In genomic region chr3:59422312-59422711, GRCh38 we compare ENCODE assay signal across 18 cellular contexts.
DNase-seq lines count a peak whose midpoint lies in the region; ATAC-seq and TF ChIP-seq lines count a peak whose summit lies in the region.
"Had no signal": no experiment of that assay in that cellular context is flagged by ENCODE, and none has a peak within 500 bp of the region (broad histone marks: within the 10 kb centered on the region; RNA-seq: fewer than 3 reads in every experiment).

No MANE protein-coding gene starts in this region.

- no peaks in the 10 kb centered on the region for H3K27me3 ChIP-seq in right cardiac atrium (ENCODE audit: control insufficient read depth, insufficient read depth)
- H3K27me3 ChIP-seq: thyroid gland had no signal

- H3K4me3 Mint-ChIP-seq in activated CD8-positive, alpha-beta memory T cell treated with anti-CD3 and anti-CD28 coated beads, Interleukin-2, amount 10 ng/mL, durations not matched to agents 7 days and 5 days = no peak overlapping the region
- no peak overlapping the region for H3K4me3 Mint-ChIP-seq in stimulated activated effector memory CD8-positive, alpha-beta T cell treated with anti-CD3 and anti-CD28 coated beads, Interleukin-12 subunit alpha, Interleukin-12 subunit beta, amount 100 ng/mL, for 72 hours
- H3K4me3 Mint-ChIP-seq: mesothelial cell of epicardium had no signal

- WGBS in right cardiac atrium = 76% methylated on average over 4 of the region's 4 CpGs

- H3K27ac ChIP-seq in right cardiac atrium (ENCODE audit: low read length) = no peak overlapping the region
- H3K27ac ChIP-seq: thyroid gland had no signal

- H3K4me1 Mint-ChIP-seq in activated CD8-positive, alpha-beta memory T cell treated with anti-CD3 and anti-CD28 coated beads, Interleukin-2, amount 10 ng/mL, durations not matched to agents 7 days and 5 days = peaks cover 38% of the 10 kb centered on the region
- peaks cover 53% of the 10 kb centered on the region for H3K4me1 Mint-ChIP-seq in stimulated activated effector memory CD8-positive, alpha-beta T cell treated with anti-CD3 and anti-CD28 coated beads, Interleukin-12 subunit alpha, Interleukin-12 subunit beta, amount 100 ng/mL, for 72 hours

- H3K9me3 ChIP-seq in right cardiac atrium (ENCODE audit: control insufficient read depth, low read length) = no peaks in the 10 kb centered on the region
- H3K9me3 ChIP-seq: thyroid gland had no signal

- no peaks in the 10 kb centered on the region for H3K27me3 Mint-ChIP-seq in activated CD8-positive, alpha-beta memory T cell treated with anti-CD3 and anti-CD28 coated beads, Interleukin-2, amount 10 ng/mL, durations not matched to agents 7 days and 5 days

- H3K27ac Mint-ChIP-seq in activated CD8-positive, alpha-beta memory T cell treated with anti-CD3 and anti-CD28 coated beads, Interleukin-2, amount 10 ng/mL, durations not matched to agents 7 days and 5 days = no peak overlapping the region
- H3K27ac Mint-ChIP-seq in stimulated activated effector memory CD8-positive, alpha-beta T cell treated with anti-CD3 and anti-CD28 coated beads, Interleukin-12 subunit alpha, Interleukin-12 subunit beta, amount 100 ng/mL, for 72 hours = no peak overlapping the region
- H3K27ac Mint-ChIP-seq: mesothelial cell of epicardium had no signal

- CTCF ChIA-PET in activated CD8-positive, alpha-beta memory T cell treated with anti-CD3 and anti-CD28 coated beads, Interleukin-2, amount 10 ng/mL, durations not matched to agents 7 days and 5 days (lab: Charles Lee) = no interaction called here

- in situ Hi-C loops in astrocyte of the spinal cord (cut with HindIII; ENCODE audit: low sequenced_read_pairs) = no loop called here

- peaks cover 2% of the 10 kb centered on the region for H3K36me3 Mint-ChIP-seq in activated CD8-positive, alpha-beta memory T cell treated with anti-CD3 and anti-CD28 coated beads, Interleukin-2, amount 10 ng/mL, durations not matched to agents 7 days and 5 days
- no peaks in the 10 kb centered on the region for H3K36me3 Mint-ChIP-seq in stimulated activated effector memory CD8-positive, alpha-beta T cell treated with anti-CD3 and anti-CD28 coated beads, Interleukin-12 subunit alpha, Interleukin-12 subunit beta, amount 100 ng/mL, for 72 hours
- H3K36me3 Mint-ChIP-seq: mesothelial cell of epicardium had no signal

- no peaks in the 10 kb centered on the region for H3K4me1 ChIP-seq in right cardiac atrium (ENCODE audit: control insufficient read depth, insufficient read depth, low read length)

- H3K4me3 ChIP-seq in astrocyte of the spinal cord (ENCODE audit: low read depth, low read length) = no peak overlapping the region
- H3K4me3 ChIP-seq in right cardiac atrium (ENCODE audit: low read length) = no peak overlapping the region
- H3K4me3 ChIP-seq: thyroid gland had no signal

- no peak for TF ChIP-seq CTCF in astrocyte of the spinal cord (IDR thresholded peaks at IDR 0.05; ENCODE audit: low read depth, low read length)

- H3K9me3 Mint-ChIP-seq in activated CD8-positive, alpha-beta memory T cell treated with anti-CD3 and anti-CD28 coated beads, Interleukin-2, amount 10 ng/mL, durations not matched to agents 7 days and 5 days (ENCODE audit: low read depth) = no peaks in the 10 kb centered on the region
- no peaks in the 10 kb centered on the region for H3K9me3 Mint-ChIP-seq in stimulated activated effector memory CD8-positive, alpha-beta T cell treated with anti-CD3 and anti-CD28 coated beads, Interleukin-12 subunit alpha, Interleukin-12 subunit beta, amount 100 ng/mL, for 72 hours
- H3K9me3 Mint-ChIP-seq: mesothelial cell of epicardium had no signal

- DNase-seq in activated CD8-positive, alpha-beta memory T cell treated with anti-CD3 and anti-CD28 coated beads, Interleukin-2, amount 10 ng/mL, durations not matched to agents 7 days and 5 days = no peak
- no peak for DNase-seq in activated CD8-positive, alpha-beta memory T cell treated with anti-CD3 and anti-CD28 coated beads, Interleukin-2, amount 50 U/mL, for 4 hours
- DNase-seq in HT1080 (ENCODE audit: low read depth) (peak; percentile 83), astrocyte of the spinal cord (ENCODE audit: low read depth, low spot score) (peak; percentile 73), right cardiac atrium (no peak), NCI-H524 treated with DMSO at 0.1 percent for 48 hours (lab: John Stamatoyannopoulos, UW) (no peak)
- DNase-seq in stimulated activated effector memory CD8-positive, alpha-beta T cell treated with anti-CD3 and anti-CD28 coated beads, Interleukin-12 subunit alpha, Interleukin-12 subunit beta, amount 100 ng/mL, for 72 hours (ENCODE audit: low spot score in 2 of 2) = no peak
- DNase-seq in activated effector memory CD4-positive, alpha-beta T cell treated with anti-CD3 and anti-CD28 coated beads, Interleukin-2, amount 50 U/mL, for 16 hours = no peak
- DNase-seq: ACHN; KBM-7; NCI-H187; NCI-H526; occipital lobe; SIG-M5; stimulated activated CD4-positive, alpha-beta T cell treated with anti-CD3 and anti-CD28 coated beads, Interleukin-12 subunit alpha, Interleukin-12 subunit beta, amount 100 ng/mL, for 4 hours; T1000; thyroid gland had no signal

- intact Hi-C loops in right cardiac atrium (cut with DNase I) = no loop called here

- ATAC-seq in activated CD8-positive, alpha-beta memory T cell treated with anti-CD3 and anti-CD28 coated beads, Interleukin-2, amount 10 ng/mL, durations not matched to agents 7 days and 5 days = peak; percentile 34
- ATAC-seq in stimulated activated effector memory CD8-positive, alpha-beta T cell treated with anti-CD3 and anti-CD28 coated beads, Interleukin-12 subunit alpha, Interleukin-12 subunit beta, amount 100 ng/mL, for 72 hours = peak; percentile 81
- ATAC-seq in right cardiac atrium = no peak

Comparison
In these comparisons a context has a peak if more than half of its experiments do, and no peak if none do; other contexts are left out.
1. ATAC-seq: peak in activated CD8-positive, alpha-beta memory T cell treated with anti-CD3 and anti-CD28 coated beads, Interleukin-2, amount 10 ng/mL, durations not matched to agents 7 days and 5 days (single experiment) and stimulated activated effector memory CD8-positive, alpha-beta T cell treated with anti-CD3 and anti-CD28 coated beads, Interleukin-12 subunit alpha, Interleukin-12 subunit beta, amount 100 ng/mL, for 72 hours (single experiment); none in right cardiac atrium (0 of 2).
2. DNase-seq: peak in HT1080 (single experiment) and astrocyte of the spinal cord (single experiment); none in activated CD8-positive, alpha-beta memory T cell treated with anti-CD3 and anti-CD28 coated beads, Interleukin-2, amount 10 ng/mL, durations not matched to agents 7 days and 5 days (single experiment), activated CD8-positive, alpha-beta memory T cell treated with anti-CD3 and anti-CD28 coated beads, Interleukin-2, amount 50 U/mL, for 4 hours (single experiment), stimulated activated effector memory CD8-positive, alpha-beta T cell treated with anti-CD3 and anti-CD28 coated beads, Interleukin-12 subunit alpha, Interleukin-12 subunit beta, amount 100 ng/mL, for 72 hours (0 of 2), activated effector memory CD4-positive, alpha-beta T cell treated with anti-CD3 and anti-CD28 coated beads, Interleukin-2, amount 50 U/mL, for 16 hours (single experiment), right cardiac atrium (0 of 3) and NCI-H524 treated with DMSO at 0.1 percent for 48 hours (single experiment).